ENCODE assay signal across 1 cellular context in genomic region chr5:65933295-65933694, GRCh38.
TF ChIP-seq lines count a peak whose summit lies in the region.

No MANE protein-coding gene starts in this region.

TF ChIP-seq in HepG2, 621 proteins besides CTCF, POLR2A, EP300 and RAD21:
- TF ChIP-seq ZNF383 (CRISPR knock-in tag; IDR thresholded peaks at IDR 0.05; ENCODE audit: borderline replicate concordance) (no peak), ZFP90 (CRISPR knock-in tag; IDR thresholded peaks at IDR 0.05; ENCODE audit: borderline replicate concordance) (no peak), FOSL2 (CRISPR knock-in tag; IDR thresholded peaks at IDR 0.05) (no peak), ZBTB8A (CRISPR knock-in tag; IDR thresholded peaks at IDR 0.05; ENCODE audit: borderline replicate concordance, low read depth) (no peak), KDM2A (CRISPR knock-in tag; IDR thresholded peaks at IDR 0.05; ENCODE audit: borderline replicate concordance, low read depth) (no peak), BCL6 (CRISPR knock-in tag; IDR thresholded peaks at IDR 0.05) (no peak), KLF6 (CRISPR knock-in tag; IDR thresholded peaks at IDR 0.05) (no peak), KLF13 (CRISPR knock-in tag; IDR thresholded peaks at IDR 0.05) (no peak), ZBTB21 (CRISPR knock-in tag; IDR thresholded peaks at IDR 0.05) (no peak), TEAD3 (CRISPR knock-in tag; optimal IDR thresholded peaks at IDR 0.05; ENCODE audit: borderline replicate concordance) (no peak), GZF1 (CRISPR knock-in tag; IDR thresholded peaks at IDR 0.05) (no peak), TBP (CRISPR knock-in tag; IDR thresholded peaks at IDR 0.05) (no peak), SP2 (CRISPR knock-in tag; IDR thresholded peaks at IDR 0.05) (no peak), SALL2 (CRISPR knock-in tag; IDR thresholded peaks at IDR 0.05) (no peak), RFXAP (CRISPR knock-in tag; IDR thresholded peaks at IDR 0.05; ENCODE audit: borderline replicate concordance) (no peak)
- TF ChIP-seq, protein P1, sequence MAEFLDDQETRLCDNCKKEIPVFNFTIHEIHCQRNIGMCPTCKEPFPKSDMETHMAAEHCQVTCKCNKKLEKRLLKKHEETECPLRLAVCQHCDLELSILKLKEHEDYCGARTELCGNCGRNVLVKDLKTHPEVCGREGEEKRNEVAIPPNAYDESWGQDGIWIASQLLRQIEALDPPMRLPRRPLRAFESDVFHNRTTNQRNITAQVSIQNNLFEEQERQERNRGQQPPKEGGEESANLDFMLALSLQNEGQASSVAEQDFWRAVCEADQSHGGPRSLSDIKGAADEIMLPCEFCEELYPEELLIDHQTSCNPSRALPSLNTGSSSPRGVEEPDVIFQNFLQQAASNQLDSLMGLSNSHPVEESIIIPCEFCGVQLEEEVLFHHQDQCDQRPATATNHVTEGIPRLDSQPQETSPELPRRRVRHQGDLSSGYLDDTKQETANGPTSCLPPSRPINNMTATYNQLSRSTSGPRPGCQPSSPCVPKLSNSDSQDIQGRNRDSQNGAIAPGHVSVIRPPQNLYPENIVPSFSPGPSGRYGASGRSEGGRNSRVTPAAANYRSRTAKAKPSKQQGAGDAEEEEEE (CRISPR knock-in tag; IDR thresholded peaks at IDR 0.05; ENCODE audit: borderline replicate concordance) = no peak
